Comparison of ENCODE assay signal across 8 cellular contexts in the genomic region with DNA sequence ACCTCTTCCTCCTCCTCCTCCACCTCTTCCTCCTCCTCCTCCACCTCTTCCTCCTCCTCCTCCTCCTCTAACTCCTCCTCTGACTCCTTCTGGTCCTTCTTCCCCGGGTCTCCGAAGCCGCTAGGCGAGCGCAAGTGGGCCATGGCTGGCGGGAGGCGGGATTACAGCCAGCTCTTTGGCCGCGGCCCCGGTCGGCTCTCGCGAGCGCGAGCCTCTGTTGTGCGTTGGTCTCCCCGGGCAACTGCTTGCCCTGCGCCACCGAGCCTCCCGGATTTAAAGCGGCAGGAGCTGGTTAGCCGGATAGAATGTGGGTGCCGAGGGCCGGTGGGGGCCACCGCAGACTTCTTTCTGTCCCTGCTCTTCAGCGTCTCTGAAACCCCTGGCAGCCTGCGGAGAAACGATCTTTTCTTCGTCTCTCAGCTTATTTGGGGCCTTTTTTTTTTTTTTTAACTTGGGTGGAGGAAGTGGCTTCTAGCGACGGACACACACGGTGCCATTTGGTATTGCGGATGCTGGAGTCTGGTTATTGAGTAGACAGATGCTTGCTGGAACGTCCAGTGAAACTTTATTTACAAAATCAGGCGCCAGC. TPM values are rescaled to one million over a fixed set of nuclear protein-coding genes. Genes with fewer than 3 reads are reported as not detected.
DNase-seq lines count a peak whose midpoint lies in the region; ATAC-seq and TF ChIP-seq lines count a peak whose summit lies in the region.

Gene ERICH6, minus strand, starts transcription at position 165 of the 589 bp plus-strand sequence. Its CDS starts 22 bp downstream, at position 143.

- peak; percentile 95 for ATAC-seq in GM18873 (IDR thresholded peaks at IDR 0.05; ENCODE audit: low FRiP score, unreplicated experiment)
- peak; percentile 98 for ATAC-seq in HG03135 (IDR thresholded peaks at IDR 0.05; ENCODE audit: unreplicated experiment)
- peak; percentile 93 for ATAC-seq in activated B cell treated with CpG ODN at 0.5 μM for 24 hours (ENCODE audit: low read depth)

- H3K27me3 Mint-ChIP-seq in activated B cell treated with CpG ODN at 0.5 μM for 24 hours, result no peaks in the 10 kb centered on the region

- H3K9me3 Mint-ChIP-seq in activated B cell treated with CpG ODN at 0.5 μM for 24 hours, result no peaks in the 10 kb centered on the region

- CTCF ChIA-PET in activated B cell treated with CpG ODN at 0.5 μM for 24 hours (lab: Charles Lee), result interaction anchor here (0.6 to 1.7 kb wide), 6 partner anchors 17 to 161 kb away, joined by 3 to 6 read pairs (median 4); no protein-coding TSS in a partner anchor

- H3K4me3 Mint-ChIP-seq in activated B cell treated with CpG ODN at 0.5 μM for 24 hours, result peak within 1 kb of the TSS; percentile 97

- peaks cover 13% of the 10 kb centered on the region for H3K36me3 Mint-ChIP-seq in activated B cell treated with CpG ODN at 0.5 μM for 24 hours (ENCODE audit: low read depth)

- no peak for TF ChIP-seq CTCF in activated B cell treated with CpG ODN at 0.5 μM for 24 hours (IDR thresholded peaks at IDR 0.05)

- peak; percentile 94 for DNase-seq in AG08396 (ENCODE audit: low spot score)
- peak; percentile 87 for DNase-seq in NCI-H2196 (lab: John Stamatoyannopoulos, UW; ENCODE audit: unreplicated experiment)
- peak; percentile 86 for DNase-seq in activated B cell treated with CpG ODN at 0.5 μM for 24 hours
- peak; percentile 73 for DNase-seq in central memory CD4-positive, alpha-beta T cell
- DNase-seq in islet precursor cell, result peak; percentile 96
- DNase-seq in stimulated activated CD4-positive, alpha-beta T cell treated with anti-CD3 and anti-CD28 coated beads, Interleukin-12 subunit alpha, Interleukin-12 subunit beta, amount 100 ng/mL, for 48 hours (ENCODE audit: low read depth in 2 of 3, low spot score in 1 of 3), result peak; percentile 66 to 84 (median 78)

- H3K27ac Mint-ChIP-seq in activated B cell treated with CpG ODN at 0.5 μM for 24 hours, result peak within 1 kb of the TSS; percentile 98

- peaks cover 19% of the 10 kb centered on the region for H3K4me1 Mint-ChIP-seq in activated B cell treated with CpG ODN at 0.5 μM for 24 hours

- POLR2A ChIA-PET in activated B cell treated with CpG ODN at 0.5 μM for 24 hours (lab: Charles Lee), result interaction anchor here (0.6 to 2.2 kb wide), 18 partner anchors 21 to 1633 kb away, joined by 3 to 41 read pairs (median 6); partner anchors contain the start of genes EIF2A, SELENOT, SERP1 and SIAH2

- intact Hi-C loops in activated B cell treated with CpG ODN at 0.5 μM for 24 hours (cut with micrococcal nuclease), result loop anchor here (1.0 to 5.0 kb wide), 8 partner anchors 23 to 892 kb away; partner anchors contain the start of genes EIF2A, RNF13, SELENOT and SERP1

RNA-seq across cellular contexts. Expression of gene ERICH6, which starts in this region (rescaled TPM):
- total RNA-seq in activated B cell treated with CpG ODN at 0.5 μM for 24 hours, result not detected in 2 replicates

Comparison
In these comparisons a context has a peak if more than half of its experiments do, and no peak if none do; other contexts are left out.
1. Peak in every context shown above with its lines: DNase-seq and ATAC-seq.
2. Peak in DNase-seq and ATAC-seq in activated B cell treated with CpG ODN at 0.5 μM for 24 hours; RNA of the gene not detected or under 1 TPM.